In genomic region chr9:82729141-82729540, GRCh38 we compare ENCODE assay signal across 7 cellular contexts.
"Had no signal": no experiment of that assay in that cellular context is flagged by ENCODE, and none has a peak within 500 bp of the region (broad histone marks: within the 10 kb centered on the region; RNA-seq: fewer than 3 reads in every experiment).

No MANE protein-coding gene starts in this region.

- ATAC-seq: K562 had no signal

- H3K27ac ChIP-seq: HL-60, KMS-11 had no signal

- H3K36me3 Mint-ChIP-seq: IgD-negative memory B cell had no signal

- H3K9ac ChIP-seq: KMS-11 had no signal

- H3K4me2 ChIP-seq: KMS-11 had no signal

- H3K27ac Mint-ChIP-seq: IgD-negative memory B cell had no signal

- FAIRE-seq: HTR-8/SVneo, K562 had no signal

- H3K27me3 Mint-ChIP-seq: IgD-negative memory B cell had no signal

- DNase-seq: KBM-7, KG1 had no signal

- H3K4me3 ChIP-seq: K562 had no signal
